26 cellular contexts compared by ENCODE assay signal in the genomic region with DNA sequence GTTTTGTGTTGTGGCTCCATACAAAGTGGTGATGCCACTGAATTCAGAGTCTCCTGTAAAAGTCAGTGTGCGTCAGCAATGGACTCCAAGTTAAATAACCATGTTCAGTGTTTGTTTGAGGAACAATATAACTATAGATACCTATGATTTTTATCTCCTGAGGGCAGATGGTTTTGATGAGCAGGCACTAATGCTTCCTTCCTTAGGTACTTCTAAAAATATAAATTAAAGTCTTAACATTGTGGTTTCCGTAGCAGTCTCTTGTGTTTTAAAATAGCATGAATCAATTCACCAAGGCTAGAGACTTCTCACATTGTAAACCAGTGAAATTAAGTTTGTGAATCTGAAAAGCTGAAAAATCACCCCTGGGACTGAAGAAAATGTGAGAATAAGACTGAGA.
DNase-seq lines count a peak whose midpoint lies in the region; FAIRE-seq and TF ChIP-seq lines count a peak whose summit lies in the region.
"Had no signal": no experiment of that assay in that cellular context is flagged by ENCODE, and none has a peak within 500 bp of the region (broad histone marks: within the 10 kb centered on the region; RNA-seq: fewer than 3 reads in every experiment).

No MANE protein-coding gene starts in this region.

- in situ Hi-C loops in KBM-7 (cut with MboI; ENCODE audit: low pct_unique_long_range_greater_than_20kb, low sequenced_read_pairs): no loop called here

- H3K9me2 ChIP-seq in MM.1S (replicated peaks; ENCODE audit: insufficient read depth, low read length): no peaks in the 10 kb centered on the region

- no peak for FAIRE-seq in small intestine (lab: Jason Lieb, UNC)
- FAIRE-seq: A549, GM12878, H54 had no signal

- H3K4me1 ChIP-seq in BLaER1 (peaks cover 79% of the 10 kb centered on the region), MM.1S (ENCODE audit: low read length) (peaks cover 18% of the 10 kb centered on the region), small intestine (ENCODE audit: control insufficient read depth in 2 of 2, insufficient read depth in 1 of 2, low read depth in 1 of 2, low read length in 1 of 2) (no peaks in the 10 kb centered on the region)
- H3K4me1 ChIP-seq: BE2C, Caco-2, HAP-1 had no signal

- no peaks in the 10 kb centered on the region for H3K79me2 ChIP-seq in MM.1S (ENCODE audit: low read length)

- H3F3A ChIP-seq in MM.1S (ENCODE audit: insufficient read depth, low read length): peaks cover 14% of the 10 kb centered on the region

- H3K27me3 ChIP-seq in BLaER1 (no peaks in the 10 kb centered on the region), MM.1S (replicated peaks; ENCODE audit: insufficient read depth, low read length) (no peaks in the 10 kb centered on the region), small intestine (ENCODE audit: control insufficient read depth in 2 of 2, insufficient read depth in 2 of 2, low read length in 2 of 2) (no peaks in the 10 kb centered on the region)
- H3K27me3 ChIP-seq: BE2C had no signal

- no peak overlapping the region for H2AFZ ChIP-seq in MM.1S (ENCODE audit: low read length)

- H3K27ac ChIP-seq in BLaER1 (peak overlapping the region; percentile 75), MM.1S (ENCODE audit: low read length) (peak overlapping the region; percentile 89), small intestine (ENCODE audit: low read depth in 1 of 2, low read length in 1 of 2) (no peak overlapping the region)
- H3K27ac ChIP-seq: A549, C4-2B had no signal

- 72 to 83% (median 74%) methylated on average over 2 of the region's 2 CpGs for WGBS in small intestine, 3 donors

- DNase-seq in KBM-7 (peak; percentile 5), MM.1S (peak; percentile 84), RPMI8226 (peak; percentile 65), putamen (ENCODE audit: low spot score) (no peak), T-helper 2 cell (no peak), small intestine (no peak)
- no peak for DNase-seq in activated CD4-positive, CD25-positive, alpha-beta regulatory T cell treated with anti-CD3 and anti-CD28 coated beads, Interleukin-2, amount 50 U/mL, for 72 hours
- DNase-seq: 8988T; ACHN; AML-193; BE2C; Caco-2; CD4-positive, CD25-positive, alpha-beta regulatory T cell; CD8-positive, alpha-beta T cell; DMS153; DMS79; EL; GDM1; GOT3; HFFc6 had no signal

- no peak for TF ChIP-seq CTCF in MM.1S (IDR thresholded peaks at IDR 0.05; ENCODE audit: low read length)

- H3K4me2 ChIP-seq in BLaER1 (peak overlapping the region; percentile 91), MM.1S (ENCODE audit: low read depth, low read length) (peak overlapping the region; percentile 76)

- H3K36me3 ChIP-seq in BLaER1 (peaks cover 15% of the 10 kb centered on the region; the same call in 1 of the 2 replicates), MM.1S (replicated peaks; ENCODE audit: insufficient read depth, low read length) (no peaks in the 10 kb centered on the region), small intestine (ENCODE audit: control insufficient read depth in 2 of 2, insufficient read depth in 2 of 2, low read length in 2 of 2) (no peaks in the 10 kb centered on the region)
- H3K36me3 ChIP-seq: BE2C, HAP-1 had no signal

- H3K4me3 ChIP-seq in BLaER1 (peak overlapping the region; percentile 53), MM.1S (ENCODE audit: low read length) (peak overlapping the region; percentile 38; the same call in 1 of the 2 replicates), small intestine (ENCODE audit: low read depth in 1 of 2, low read length in 2 of 2) (no peak overlapping the region)
- H3K4me3 ChIP-seq: A549, GM12878, HAP-1 had no signal

- H3K9me3 ChIP-seq in BLaER1 (peaks cover 41% of the 10 kb centered on the region), MM.1S (replicated peaks; ENCODE audit: insufficient read depth, low read length) (no peaks in the 10 kb centered on the region), small intestine (ENCODE audit: control insufficient read depth, low read depth) (no peaks in the 10 kb centered on the region)
- H3K9me3 ChIP-seq: A549, BE2C, HAP-1 had no signal

- peak overlapping the region; percentile 53; the same call in 1 of the 2 replicates for H3K9ac ChIP-seq in BLaER1
- H3K9ac ChIP-seq in MM.1S (ENCODE audit: low read length): peak overlapping the region; percentile 36; the same call in 1 of the 2 replicates

- H4K20me1 ChIP-seq in BLaER1: no peaks in the 10 kb centered on the region
- no peaks in the 10 kb centered on the region for H4K20me1 ChIP-seq in MM.1S (ENCODE audit: insufficient read depth, low read length)

Comparison
In these comparisons a context has a peak if more than half of its experiments do, and no peak if none do; other contexts are left out.
1. H3K27ac ChIP-seq: peak in BLaER1 (single experiment) and MM.1S (single experiment); none in small intestine (0 of 2).
2. H3K4me3 ChIP-seq: peak in BLaER1 (single experiment) and MM.1S (single experiment); none in small intestine (0 of 2).
3. DNase-seq: peak in KBM-7 (single experiment), MM.1S (single experiment) and RPMI8226 (single experiment); none in activated CD4-positive, CD25-positive, alpha-beta regulatory T cell treated with anti-CD3 and anti-CD28 coated beads, Interleukin-2, amount 50 U/mL, for 72 hours (single experiment), putamen (single experiment), T-helper 2 cell (0 of 5) and small intestine (single experiment).